In the genomic region with DNA sequence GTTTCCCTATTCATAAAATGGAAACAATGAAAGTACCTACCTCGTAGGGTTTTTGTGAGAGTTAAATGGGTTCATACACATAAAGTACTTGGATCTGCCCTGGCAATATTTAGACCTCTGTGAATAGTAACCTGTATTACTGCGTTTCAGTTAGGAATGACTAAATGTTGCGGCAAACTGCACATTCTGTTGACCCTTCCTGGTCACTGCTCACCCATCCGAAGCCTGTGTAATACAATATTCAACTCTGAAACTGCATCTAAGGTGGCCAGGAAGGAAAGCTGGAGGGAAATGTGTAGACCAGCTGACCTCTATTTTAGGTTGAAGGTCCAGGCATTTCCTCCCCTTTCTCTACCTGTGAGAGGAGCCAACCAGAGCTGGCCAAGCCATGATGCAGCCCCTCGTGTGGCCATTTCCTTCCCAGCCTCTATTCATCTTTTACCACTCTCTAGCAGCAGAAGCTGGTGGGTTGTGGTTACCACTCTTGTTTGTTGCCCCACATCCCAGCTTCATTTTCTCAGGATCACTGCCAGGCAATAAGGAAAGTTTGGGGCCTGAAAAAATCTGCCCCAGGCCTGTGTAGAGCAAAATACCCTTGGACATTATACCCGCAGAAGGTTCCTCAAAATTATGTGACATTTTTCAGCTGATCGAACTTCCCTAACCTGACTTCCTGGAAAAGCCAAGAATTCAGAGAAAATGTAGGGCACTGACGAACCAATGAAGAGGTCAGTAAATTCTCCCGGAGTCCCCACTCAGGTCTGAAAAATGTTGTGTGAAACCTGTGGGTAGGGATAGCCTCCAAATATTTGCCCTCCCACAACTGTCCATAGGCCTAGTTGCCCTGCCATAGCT, we compare ENCODE assay signal across 22 cellular contexts.
"Had no signal": no experiment of that assay in that cellular context is flagged by ENCODE, and none has a peak within 500 bp of the region (broad histone marks: within the 10 kb centered on the region; RNA-seq: fewer than 3 reads in every experiment).

No MANE protein-coding gene starts in this region.

- H3K36me3 ChIP-seq: brain microvascular endothelial cell, colonic mucosa, esophagus muscularis mucosa, gastroesophageal sphincter, heart right ventricle, right lobe of liver, thoracic aorta had no signal

- DNase-seq: activated CD4-positive, alpha-beta T cell treated with anti-CD3 and anti-CD28 coated beads for 1 hour; activated CD8-positive, alpha-beta memory T cell treated with anti-CD3 and anti-CD28 coated beads for 24 hours; activated effector memory CD4-positive, alpha-beta T cell treated with anti-CD3 and anti-CD28 coated beads, Interleukin-2, amount 50 U/mL, for 16 hours; activated naive CD4-positive, alpha-beta T cell treated with anti-CD3 and anti-CD28 coated beads, Interleukin-2, amount 50 U/mL, for 16 hours; activated T-cell treated with anti-CD3 and anti-CD28 coated beads, Interleukin-2, amount 50 U/mL, for 72 hours; aorta; brain microvascular endothelial cell; central memory CD4-positive, alpha-beta T cell; colonic mucosa; effector CD4-positive, alpha-beta T cell; heart right ventricle; mammary epithelial cell; psoas muscle; right lobe of liver; stimulated activated CD4-positive, alpha-beta T cell treated with anti-CD3 and anti-CD28 coated beads, Interleukin-4, amount 100 ng/mL, for 24 hours had no signal

- H3K4me3 ChIP-seq: colonic mucosa, esophagus muscularis mucosa, gastroesophageal sphincter, heart right ventricle, psoas muscle, right lobe of liver, smooth muscle cell, thoracic aorta had no signal

- H3K9me3 ChIP-seq: colonic mucosa, esophagus muscularis mucosa, gastroesophageal sphincter, psoas muscle, right lobe of liver, thoracic aorta had no signal

- H3K27me3 ChIP-seq: brain microvascular endothelial cell, colonic mucosa, esophagus muscularis mucosa, gastroesophageal sphincter, heart right ventricle, right lobe of liver had no signal

- H3K27ac ChIP-seq: brain microvascular endothelial cell, colonic mucosa, esophagus muscularis mucosa, gastroesophageal sphincter, psoas muscle, right lobe of liver, thoracic aorta, VCaP had no signal

- H3K4me1 ChIP-seq: colonic mucosa, esophagus muscularis mucosa, gastroesophageal sphincter, psoas muscle, right lobe of liver had no signal

- ATAC-seq: activated T-cell treated with anti-CD3 and anti-CD28 coated beads, Interleukin-2, amount 50 U/mL, for 72 hours; gastroesophageal sphincter; heart right ventricle; left lobe of liver; psoas muscle; stimulated activated effector memory CD8-positive, alpha-beta T cell treated with anti-CD3 and anti-CD28 coated beads, Interleukin-12 subunit alpha, Interleukin-12 subunit beta, amount 100 ng/mL, for 72 hours had no signal
